25 cellular contexts compared by ENCODE assay signal in genomic region chr20:2845607-2846006, GRCh38. TPM values are rescaled to one million over a fixed set of nuclear protein-coding genes. Genes with fewer than 3 reads are reported as not detected.
"Had no signal": no experiment of that assay in that cellular context is flagged by ENCODE, and none has a peak within 500 bp of the region (broad histone marks: within the 10 kb centered on the region; RNA-seq: fewer than 3 reads in every experiment).

No MANE protein-coding gene starts in this region.

- H3K4me3 Mint-ChIP-seq: activated naive CD4-positive, alpha-beta T cell treated with anti-CD3 and anti-CD28 coated beads, Interleukin-2, amount 50 U/mL, for 24 hours; dendritic cell treated with granulocyte-macrophage colony-stimulating factor and Interleukin-4, amounts not matched to agents 40 ng/mL and 50 ng/mL, for 4 days; naive thymus-derived CD4-positive, alpha-beta T cell; T-cell had no signal

- H3K9me3 Mint-ChIP-seq: activated naive CD4-positive, alpha-beta T cell treated with anti-CD3 and anti-CD28 coated beads, Interleukin-2, amount 50 U/mL, for 24 hours; dendritic cell treated with granulocyte-macrophage colony-stimulating factor and Interleukin-4, amounts not matched to agents 40 ng/mL and 50 ng/mL, for 4 days; naive thymus-derived CD4-positive, alpha-beta T cell; T-cell had no signal

- H3K27me3 Mint-ChIP-seq: activated naive CD4-positive, alpha-beta T cell treated with anti-CD3 and anti-CD28 coated beads, Interleukin-2, amount 50 U/mL, for 24 hours; brain; dendritic cell treated with granulocyte-macrophage colony-stimulating factor and Interleukin-4, amounts not matched to agents 40 ng/mL and 50 ng/mL, for 4 days; naive thymus-derived CD4-positive, alpha-beta T cell; T-cell had no signal

- H3K27ac Mint-ChIP-seq: brain; dendritic cell treated with granulocyte-macrophage colony-stimulating factor and Interleukin-4, amounts not matched to agents 40 ng/mL and 50 ng/mL, for 4 days; T-cell had no signal

- ATAC-seq: left lung; naive thymus-derived CD4-positive, alpha-beta T cell; right cardiac atrium; T-cell had no signal

- DNase-seq: activated CD4-positive, alpha-beta T cell treated with anti-CD3 and anti-CD28 coated beads, Interleukin-2, amount 50 U/mL, for 48 hours; activated effector memory CD4-positive, alpha-beta T cell treated with anti-CD3 and anti-CD28 coated beads, Interleukin-2, amount 50 U/mL, for 16 hours; anterior cingulate cortex; effector CD4-positive, alpha-beta T cell; erythroblast; foreskin fibroblast; left lung; ovary; right cardiac atrium; stimulated activated CD4-positive, alpha-beta T cell treated with anti-CD3 and anti-CD28 coated beads, Interleukin-4, amount 100 ng/mL, for 24 hours; stomach; T-cell had no signal

RNA-seq across cellular contexts. Expression of gene TMEM239, which starts 29.4 kb away (rescaled TPM):
- total RNA-seq: cardiac septum; chondrocyte; fibroblast of lung; kidney epithelial cell; left lung; lung; naive thymus-derived CD4-positive, alpha-beta T cell; ovary; pulmonary artery endothelial cell; right cardiac atrium; T-cell; tibial nerve; urinary bladder had no signal

RNA-seq across cellular contexts. Expression of gene C20orf141, which starts 30.8 kb away (rescaled TPM):
- total RNA-seq: cardiac septum; chondrocyte; fibroblast of lung; kidney epithelial cell; left lung; lung; naive thymus-derived CD4-positive, alpha-beta T cell; pulmonary artery endothelial cell; right cardiac atrium; stomach; suprapubic skin; T-cell; tibial nerve; urinary bladder had no signal
